In genomic region chr17:15998031-15998574, GRCh38 we compare ENCODE assay signal across 9 cellular contexts. TPM values are rescaled to one million over a fixed set of nuclear protein-coding genes. Genes with fewer than 3 reads are reported as not detected.
DNase-seq lines count a peak whose midpoint lies in the region; TF ChIP-seq lines count a peak whose summit lies in the region.
"Had no signal": no experiment of that assay in that cellular context is flagged by ENCODE, and none has a peak within 500 bp of the region (broad histone marks: within the 10 kb centered on the region; RNA-seq: fewer than 3 reads in every experiment).

No MANE protein-coding gene starts in this region.

- peaks cover 29% of the 10 kb centered on the region for H3K4me1 Mint-ChIP-seq in activated CD4-positive, alpha-beta T cell treated with anti-CD3 and anti-CD28 coated beads, Interleukin-2, amount 10 ng/mL, durations not matched to agents 7 days and 5 days
- peaks cover 11% of the 10 kb centered on the region for H3K4me1 Mint-ChIP-seq in glutamatergic neuron (ENCODE audit: low read depth, unreplicated experiment)

- H3K4me1 ChIP-seq in SJCRH30 (peaks cover 7% of the 10 kb centered on the region), subcutaneous abdominal adipose tissue (ENCODE audit: control insufficient read depth in 5 of 5, insufficient read depth in 5 of 5, low read length in 5 of 5) (peaks cover 4 to 29% (median 20%) of the 10 kb centered on the region in 5 donors)

- no peak for DNase-seq in activated CD4-positive, alpha-beta T cell treated with anti-CD3 and anti-CD28 coated beads, Interleukin-2, amount 10 ng/mL, durations not matched to agents 7 days and 5 days
- no peak for DNase-seq in activated CD4-positive, alpha-beta T cell treated with anti-CD3 and anti-CD28 coated beads, Interleukin-2, amount 50 U/mL, for 4 hours
- DNase-seq in SJCRH30 (no peak), fibroblast of the aortic adventitia (ENCODE audit: low read depth) (peak; percentile 46), glutamatergic neuron (no peak), NCI-H2171 (lab: John Stamatoyannopoulos, UW) (no peak)
- DNase-seq in central memory CD4-positive, alpha-beta T cell: no peak

- H3K27ac ChIP-seq in SJCRH30 (no peak overlapping the region; the same call in 1 of the 2 replicates), subcutaneous abdominal adipose tissue (ENCODE audit: low read depth, low read length) (peak overlapping the region; percentile 98)

- TF ChIP-seq CTCF in fibroblast of the aortic adventitia (IDR thresholded peaks at IDR 0.05; ENCODE audit: insufficient read depth, low read length) (no peak), glutamatergic neuron (IDR thresholded peaks at IDR 0.05; ENCODE audit: partially characterized antibody, unreplicated experiment) (no peak)

- H3K36me3 Mint-ChIP-seq in activated CD4-positive, alpha-beta T cell treated with anti-CD3 and anti-CD28 coated beads, Interleukin-2, amount 10 ng/mL, durations not matched to agents 7 days and 5 days (ENCODE audit: low read depth): peaks cover 30% of the 10 kb centered on the region
- H3K36me3 Mint-ChIP-seq in glutamatergic neuron (ENCODE audit: unreplicated experiment): peaks cover 11% of the 10 kb centered on the region

- peak overlapping the region; percentile 79; the same call in 1 of the 2 replicates for H3K4me3 ChIP-seq in SJCRH30
- no peak overlapping the region for H3K4me3 ChIP-seq in fibroblast of the aortic adventitia (ENCODE audit: low read depth, low read length)
- H3K4me3 ChIP-seq in subcutaneous abdominal adipose tissue (ENCODE audit: low read depth in 1 of 5, low read length in 5 of 5): peak overlapping the region in 1 of 5 donors; percentile 82

- H3K9me3 Mint-ChIP-seq in activated CD4-positive, alpha-beta T cell treated with anti-CD3 and anti-CD28 coated beads, Interleukin-2, amount 10 ng/mL, durations not matched to agents 7 days and 5 days: peaks cover 6% of the 10 kb centered on the region
- H3K9me3 Mint-ChIP-seq in glutamatergic neuron (ENCODE audit: unreplicated experiment): peaks cover 9% of the 10 kb centered on the region

- peaks cover 16% of the 10 kb centered on the region for H3K9me3 ChIP-seq in SJCRH30 (replicated peaks)
- peaks cover 0 to 3% (median 0%) of the 10 kb centered on the region in 5 donors for H3K9me3 ChIP-seq in subcutaneous abdominal adipose tissue (ENCODE audit: control insufficient read depth in 5 of 5, low read length in 5 of 5)

- H3K9ac ChIP-seq in subcutaneous abdominal adipose tissue (ENCODE audit: low read length in 5 of 5): no peak overlapping the region

- no peaks in the 10 kb centered on the region for H3K27me3 ChIP-seq in SJCRH30
- no peaks in the 10 kb centered on the region for H3K27me3 ChIP-seq in subcutaneous abdominal adipose tissue (ENCODE audit: control insufficient read depth in 5 of 5, insufficient read depth in 4 of 5, low read length in 5 of 5)
- H3K27me3 ChIP-seq: heart left ventricle had no signal

- POLR2A ChIA-PET in activated CD4-positive, alpha-beta T cell treated with anti-CD3 and anti-CD28 coated beads, Interleukin-2, amount 10 ng/mL, durations not matched to agents 7 days and 5 days (lab: Charles Lee): no interaction called here

- H3K4me3 Mint-ChIP-seq in activated CD4-positive, alpha-beta T cell treated with anti-CD3 and anti-CD28 coated beads, Interleukin-2, amount 10 ng/mL, durations not matched to agents 7 days and 5 days: peak overlapping the region; percentile 86
- no peak overlapping the region for H3K4me3 Mint-ChIP-seq in glutamatergic neuron (ENCODE audit: unreplicated experiment)

- H3K27me3 Mint-ChIP-seq in activated CD4-positive, alpha-beta T cell treated with anti-CD3 and anti-CD28 coated beads, Interleukin-2, amount 10 ng/mL, durations not matched to agents 7 days and 5 days: no peaks in the 10 kb centered on the region
- peaks cover 6% of the 10 kb centered on the region for H3K27me3 Mint-ChIP-seq in glutamatergic neuron (ENCODE audit: unreplicated experiment)

- CTCF ChIA-PET in activated CD4-positive, alpha-beta T cell treated with anti-CD3 and anti-CD28 coated beads, Interleukin-2, amount 10 ng/mL, durations not matched to agents 7 days and 5 days (lab: Charles Lee): interaction anchor here (0.6 to 3.0 kb wide), 3 partner anchors 30 to 58 kb away, joined by 3 to 14 read pairs (median 5); partner anchors contain the start of gene ADORA2B

- peaks cover 24% of the 10 kb centered on the region for H3K36me3 ChIP-seq in SJCRH30
- peaks cover 0 to 26% (median 11%) of the 10 kb centered on the region in 5 donors for H3K36me3 ChIP-seq in subcutaneous abdominal adipose tissue (ENCODE audit: control insufficient read depth in 5 of 5, insufficient read depth in 5 of 5, low read length in 5 of 5)

- H3K27ac Mint-ChIP-seq in activated CD4-positive, alpha-beta T cell treated with anti-CD3 and anti-CD28 coated beads, Interleukin-2, amount 10 ng/mL, durations not matched to agents 7 days and 5 days: no peak overlapping the region
- no peak overlapping the region for H3K27ac Mint-ChIP-seq in glutamatergic neuron (ENCODE audit: unreplicated experiment)

RNA-seq across cellular contexts. Expression of gene ZSWIM7, which starts 1.4 kb away (rescaled TPM):
- total RNA-seq in activated CD4-positive, alpha-beta T cell treated with anti-CD3 and anti-CD28 coated beads, Interleukin-2, amount 10 ng/mL, durations not matched to agents 7 days and 5 days: 10 to 100 TPM; 13.3 to 18.1 TPM
- 76.7 and 81.6 TPM in 2 replicates for total RNA-seq in SJCRH30 (2014; rRNA removed; shearing (Covaris generic))
- total RNA-seq in fibroblast of the aortic adventitia (ENCODE audit: low replicate concordance): 17.3 and 26.2 TPM in 2 replicates
- total RNA-seq in glutamatergic neuron (ENCODE audit: unreplicated experiment): 29.0 TPM

RNA-seq across cellular contexts. Expression of gene TTC19, which starts 1.5 kb away (rescaled TPM):
- 10 to 100 TPM; 25.4 to 25.5 TPM for total RNA-seq in activated CD4-positive, alpha-beta T cell treated with anti-CD3 and anti-CD28 coated beads, Interleukin-2, amount 10 ng/mL, durations not matched to agents 7 days and 5 days
- 59.5 and 70.4 TPM in 2 replicates for total RNA-seq in SJCRH30 (2014; rRNA removed; shearing (Covaris generic))
- total RNA-seq in fibroblast of the aortic adventitia (ENCODE audit: low replicate concordance) (21.4 and 52.0 TPM in 2 replicates), glutamatergic neuron (ENCODE audit: unreplicated experiment) (35.9 TPM)

RNA-seq across cellular contexts. Expression of gene ADORA2B, which starts 53.2 kb away (rescaled TPM):
- under 1 TPM; 0.25 to 0.29 TPM for total RNA-seq in activated CD4-positive, alpha-beta T cell treated with anti-CD3 and anti-CD28 coated beads, Interleukin-2, amount 10 ng/mL, durations not matched to agents 7 days and 5 days
- 15.1 TPM in 2 replicates for total RNA-seq in SJCRH30 (2014; rRNA removed; shearing (Covaris generic))
- total RNA-seq in fibroblast of the aortic adventitia (ENCODE audit: low replicate concordance) (0.90 and 19.3 TPM in 2 replicates), glutamatergic neuron (ENCODE audit: unreplicated experiment) (0.32 TPM)
